ENCODE assay signal across 1 cellular context in genomic region chr3:183914856-183915255, GRCh38.
TF ChIP-seq lines count a peak whose summit lies in the region.

No MANE protein-coding gene starts in this region.

TF ChIP-seq in GM12878, 131 proteins besides CTCF, POLR2A, EP300 and RAD21:
- no peak for TF ChIP-seq SIX5 (IDR thresholded peaks at IDR 0.05; ENCODE audit: low read depth, low read length, severe bottlenecking)
- no peak for TF ChIP-seq KDM1A (IDR thresholded peaks at IDR 0.05; ENCODE audit: borderline replicate concordance)
- no peak for TF ChIP-seq MEF2B (IDR thresholded peaks at IDR 0.05; ENCODE audit: partially characterized antibody, poor library complexity, severe bottlenecking)
